1 cellular context compared by ENCODE assay signal in genomic region chr1:68221971-68222355, GRCh38.
TF ChIP-seq lines count a peak whose summit lies in the region.

No MANE protein-coding gene starts in this region.

TF ChIP-seq in WTC11, 78 proteins besides CTCF, POLR2A, EP300 and RAD21 (continued from another document):
- no peak for TF ChIP-seq ATF6 (CRISPR knock-in tag; IDR thresholded peaks at IDR 0.05)
- TF ChIP-seq, protein P1, sequence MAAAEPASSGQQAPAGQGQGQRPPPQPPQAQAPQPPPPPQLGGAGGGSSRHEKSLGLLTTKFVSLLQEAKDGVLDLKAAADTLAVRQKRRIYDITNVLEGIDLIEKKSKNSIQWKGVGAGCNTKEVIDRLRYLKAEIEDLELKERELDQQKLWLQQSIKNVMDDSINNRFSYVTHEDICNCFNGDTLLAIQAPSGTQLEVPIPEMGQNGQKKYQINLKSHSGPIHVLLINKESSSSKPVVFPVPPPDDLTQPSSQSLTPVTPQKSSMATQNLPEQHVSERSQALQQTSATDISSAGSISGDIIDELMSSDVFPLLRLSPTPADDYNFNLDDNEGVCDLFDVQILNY (CRISPR knock-in tag; IDR thresholded peaks at IDR 0.05) = no peak
- no peak for TF ChIP-seq PRDM15 (CRISPR knock-in tag; IDR thresholded peaks at IDR 0.05)
- no peak for TF ChIP-seq TP53 (CRISPR knock-in tag; IDR thresholded peaks at IDR 0.05)
- TF ChIP-seq, protein P2, sequence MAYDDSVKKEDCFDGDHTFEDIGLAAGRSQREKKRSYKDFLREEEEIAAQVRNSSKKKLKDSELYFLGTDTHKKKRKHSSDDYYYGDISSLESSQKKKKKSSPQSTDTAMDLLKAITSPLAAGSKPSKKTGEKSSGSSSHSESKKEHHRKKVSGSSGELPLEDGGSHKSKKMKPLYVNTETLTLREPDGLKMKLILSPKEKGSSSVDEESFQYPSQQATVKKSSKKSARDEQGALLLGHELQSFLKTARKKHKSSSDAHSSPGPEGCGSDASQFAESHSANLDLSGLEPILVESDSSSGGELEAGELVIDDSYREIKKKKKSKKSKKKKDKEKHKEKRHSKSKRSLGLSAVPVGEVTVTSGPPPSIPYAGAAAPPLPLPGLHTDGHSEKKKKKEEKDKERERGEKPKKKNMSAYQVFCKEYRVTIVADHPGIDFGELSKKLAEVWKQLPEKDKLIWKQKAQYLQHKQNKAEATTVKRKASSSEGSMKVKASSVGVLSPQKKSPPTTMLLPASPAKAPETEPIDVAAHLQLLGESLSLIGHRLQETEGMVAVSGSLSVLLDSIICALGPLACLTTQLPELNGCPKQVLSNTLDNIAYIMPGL (CRISPR knock-in tag; IDR thresholded peaks at IDR 0.05) = no peak
- TF ChIP-seq HMGA2 (CRISPR knock-in tag; IDR thresholded peaks at IDR 0.05) = no peak
- TF ChIP-seq, protein P3, sequence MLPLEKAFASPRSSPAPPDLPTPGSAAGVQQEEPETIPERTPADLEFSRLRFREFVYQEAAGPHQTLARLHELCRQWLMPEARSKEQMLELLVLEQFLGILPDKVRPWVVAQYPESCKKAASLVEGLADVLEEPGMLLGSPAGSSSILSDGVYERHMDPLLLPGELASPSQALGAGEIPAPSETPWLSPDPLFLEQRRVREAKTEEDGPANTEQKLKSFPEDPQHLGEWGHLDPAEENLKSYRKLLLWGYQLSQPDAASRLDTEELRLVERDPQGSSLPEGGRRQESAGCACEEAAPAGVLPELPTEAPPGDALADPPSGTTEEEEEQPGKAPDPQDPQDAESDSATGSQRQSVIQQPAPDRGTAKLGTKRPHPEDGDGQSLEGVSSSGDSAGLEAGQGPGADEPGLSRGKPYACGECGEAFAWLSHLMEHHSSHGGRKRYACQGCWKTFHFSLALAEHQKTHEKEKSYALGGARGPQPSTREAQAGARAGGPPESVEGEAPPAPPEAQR (CRISPR knock-in tag; IDR thresholded peaks at IDR 0.05) = no peak
- no peak for TF ChIP-seq ZNF671 (CRISPR knock-in tag; IDR thresholded peaks at IDR 0.05)
- TF ChIP-seq, protein P4, sequence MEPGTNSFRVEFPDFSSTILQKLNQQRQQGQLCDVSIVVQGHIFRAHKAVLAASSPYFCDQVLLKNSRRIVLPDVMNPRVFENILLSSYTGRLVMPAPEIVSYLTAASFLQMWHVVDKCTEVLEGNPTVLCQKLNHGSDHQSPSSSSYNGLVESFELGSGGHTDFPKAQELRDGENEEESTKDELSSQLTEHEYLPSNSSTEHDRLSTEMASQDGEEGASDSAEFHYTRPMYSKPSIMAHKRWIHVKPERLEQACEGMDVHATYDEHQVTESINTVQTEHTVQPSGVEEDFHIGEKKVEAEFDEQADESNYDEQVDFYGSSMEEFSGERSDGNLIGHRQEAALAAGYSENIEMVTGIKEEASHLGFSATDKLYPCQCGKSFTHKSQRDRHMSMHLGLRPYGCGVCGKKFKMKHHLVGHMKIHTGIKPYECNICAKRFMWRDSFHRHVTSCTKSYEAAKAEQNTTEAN (CRISPR knock-in tag; IDR thresholded peaks at IDR 0.05) = no peak
- TF ChIP-seq GRHL2 (CRISPR knock-in tag; IDR thresholded peaks at IDR 0.05; ENCODE audit: insufficient replicate concordance, severe bottlenecking) = no peak
- TF ChIP-seq ARID4B (CRISPR knock-in tag; IDR thresholded peaks at IDR 0.05; ENCODE audit: borderline replicate concordance) = no peak
- TF ChIP-seq ZNF219 (CRISPR knock-in tag; IDR thresholded peaks at IDR 0.05; ENCODE audit: borderline replicate concordance) = no peak
